19 cellular contexts compared by ENCODE assay signal in genomic region chr10:18197706-18198105, GRCh38. TPM values are rescaled to one million over a fixed set of nuclear protein-coding genes. Genes with fewer than 3 reads are reported as not detected.
"Had no signal": no experiment of that assay in that cellular context is flagged by ENCODE, and none has a peak within 500 bp of the region (broad histone marks: within the 10 kb centered on the region; RNA-seq: fewer than 3 reads in every experiment).

No MANE protein-coding gene starts in this region.

- FAIRE-seq: urothelium cell line had no signal

- H3K36me3 ChIP-seq: breast epithelium, left ventricle myocardium inferior, right lobe of liver, spleen, stomach, thyroid gland had no signal

- H3K9me3 ChIP-seq: breast epithelium, left ventricle myocardium inferior, psoas muscle, right lobe of liver, spleen, stomach, thyroid gland had no signal

- H3K4me1 ChIP-seq: breast epithelium, psoas muscle, right lobe of liver, spleen, thyroid gland had no signal

- DNase-seq: activated CD4-positive, CD25-positive, alpha-beta regulatory T cell treated with anti-CD3 and anti-CD28 coated beads, Interleukin-2, amount 50 U/mL, for 72 hours; activated naive CD4-positive, alpha-beta T cell; activated naive CD8-positive, alpha-beta T cell treated with anti-CD3 and anti-CD28 coated beads, Interleukin-2, amount 10 ng/mL, durations not matched to agents 7 days and 5 days; activated T-cell treated with anti-CD3 and anti-CD28 coated beads for 4 hours; aorta; endodermal cell; erythroblast; left ventricle myocardium inferior; psoas muscle; right lobe of liver; spleen; stomach; thyroid gland had no signal

- ATAC-seq: natural killer cell treated with Interleukin-12 subunit alpha and Interleukin-12 subunit beta and Interleukin-15 and Interleukin-18, amount 100 ng/mL, for 72 hours; psoas muscle; right lobe of liver had no signal

- H2AFZ ChIP-seq: hepatocyte had no signal

- H3K4me2 ChIP-seq: hepatocyte had no signal

- H3K27me3 ChIP-seq: breast epithelium, hepatocyte, right lobe of liver, spleen, stomach, thyroid gland had no signal

- H3K27ac ChIP-seq: breast epithelium, hepatocyte, left ventricle myocardium inferior, psoas muscle, right lobe of liver, spleen, thyroid gland had no signal

- H3K4me3 ChIP-seq: breast epithelium, hepatocyte, left ventricle myocardium inferior, psoas muscle, right lobe of liver, spleen, stomach, thyroid gland had no signal

RNA-seq across cellular contexts. Expression of gene CACNB2, which starts 57.5 kb away (rescaled TPM):
- total RNA-seq: activated CD8-positive, alpha-beta memory T cell treated with anti-CD3 and anti-CD28 coated beads for 36 hours; activated naive CD8-positive, alpha-beta T cell treated with anti-CD3 and anti-CD28 coated beads, Interleukin-2, amount 10 ng/mL, durations not matched to agents 7 days and 5 days; glomerular endothelial cell; natural killer cell treated with Interleukin-12 subunit alpha and Interleukin-12 subunit beta and Interleukin-15 and Interleukin-18, amount 100 ng/mL, for 72 hours had no signal
